In the genomic region with DNA sequence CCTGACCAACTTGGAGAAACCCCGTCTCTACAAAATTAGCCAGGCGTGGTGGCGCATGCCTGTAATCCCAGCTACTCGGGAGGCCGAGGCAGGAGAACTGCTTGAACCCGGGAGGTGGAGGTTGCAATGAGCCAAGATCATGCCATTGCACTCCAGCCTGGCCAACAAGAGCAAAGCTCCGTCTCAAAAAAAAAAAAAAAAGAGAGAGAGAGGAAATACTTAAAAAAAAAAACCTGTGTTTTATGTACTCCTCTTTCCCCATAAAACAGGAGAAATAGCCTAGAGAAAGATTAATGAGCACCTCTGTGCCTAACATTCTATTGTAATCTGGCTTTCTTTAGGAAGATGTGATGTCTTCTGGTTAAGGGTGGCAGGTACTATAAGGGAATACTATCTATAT, we compare ENCODE assay signal across 9 cellular contexts. TPM values are rescaled to one million over a fixed set of nuclear protein-coding genes. Genes with fewer than 3 reads are reported as not detected.
DNase-seq lines count a peak whose midpoint lies in the region; ATAC-seq and TF ChIP-seq lines count a peak whose summit lies in the region.
"Not testable (repeated sequence)": the region's sequence is repeated elsewhere in the genome, so short reads cannot be mapped to it uniquely, and the experiment has no call there.
"Had no signal": no experiment of that assay in that cellular context is flagged by ENCODE, and none has a peak within 500 bp of the region (broad histone marks: within the 10 kb centered on the region; RNA-seq: fewer than 3 reads in every experiment).

No MANE protein-coding gene starts in this region.

- not testable (repeated sequence) for BruUV-seq in mammary epithelial cell (replicated peaks; lab: Mats Ljungman, UMichigan)

- H3K4me3 ChIP-seq in GM08714 (ENCODE audit: low read length) (peak overlapping the region; percentile 88), NB4 (ENCODE audit: low read depth, low read length) (peak overlapping the region; percentile 81), mammary epithelial cell (replicated peaks in 1 of 3; ENCODE audit: insufficient read depth in 1 of 3, low read depth in 2 of 3, low read length in 3 of 3) (peak overlapping the region in 2 of 3 experiments; percentile 84 to 88), foreskin fibroblast (ENCODE audit: low read depth in 1 of 2, low read length in 2 of 2) (peak overlapping the region; percentile 67 to 90), retinal pigment epithelial cell (ENCODE audit: low read length) (peak overlapping the region; percentile 91)
- not testable (repeated sequence) for H3K4me3 ChIP-seq in mucosa of stomach (ENCODE audit: low read length); urinary bladder (ENCODE audit: low read depth, low read length)

- not testable (repeated sequence) for DNase-seq in NB4 (ENCODE audit: low read depth); activated CD8-positive, alpha-beta T cell treated with anti-CD3 and anti-CD28 coated beads for 36 hours; mammary epithelial cell; foreskin fibroblast; retinal pigment epithelial cell (ENCODE audit: low read depth)

- H3K9me3 Mint-ChIP-seq in activated CD8-positive, alpha-beta T cell treated with anti-CD3 and anti-CD28 coated beads for 36 hours, result not testable (repeated sequence)

- H3K9ac ChIP-seq in mammary epithelial cell (ENCODE audit: insufficient read depth, low read length) (peak overlapping the region; percentile 86), mucosa of stomach (ENCODE audit: low read length) (peak overlapping the region; percentile 99)

- peak overlapping the region; percentile 97 for H3K4me3 Mint-ChIP-seq in activated CD8-positive, alpha-beta T cell treated with anti-CD3 and anti-CD28 coated beads for 36 hours

- H3K4me1 Mint-ChIP-seq in activated CD8-positive, alpha-beta T cell treated with anti-CD3 and anti-CD28 coated beads for 36 hours (ENCODE audit: low read depth), result peaks cover 31% of the 10 kb centered on the region

- H3K27me3 ChIP-seq in mammary epithelial cell (ENCODE audit: insufficient read depth, low read length); mucosa of stomach (ENCODE audit: control insufficient read depth, insufficient read depth, low read length): not testable (repeated sequence)

- H3K27ac ChIP-seq in mammary epithelial cell (ENCODE audit: insufficient read depth, low read depth, low read length), result not testable (repeated sequence)
- H3K27ac ChIP-seq in urinary bladder (ENCODE audit: low read depth), result peak overlapping the region; percentile 3

- POLR2A ChIA-PET in activated CD8-positive, alpha-beta T cell treated with anti-CD3 and anti-CD28 coated beads for 36 hours (lab: Charles Lee), result interaction anchor here (1.0 to 3.6 kb wide), 4 partner anchors 9 to 415 kb away, joined by 3 to 30 read pairs (median 8); no protein-coding TSS in a partner anchor

- ATAC-seq in activated CD8-positive, alpha-beta T cell treated with anti-CD3 and anti-CD28 coated beads for 36 hours, result not testable (repeated sequence)

- not testable (repeated sequence) for TF ChIP-seq POLR2A in NB4 (IDR thresholded peaks at IDR 0.05; ENCODE audit: extremely low read depth, insufficient read length)

- not testable (repeated sequence) for H3K9me3 ChIP-seq in mammary epithelial cell (replicated peaks; ENCODE audit: insufficient read depth, low read length); mucosa of stomach (ENCODE audit: control insufficient read depth, low read length)

- peaks cover 16% of the 10 kb centered on the region for H3K36me3 Mint-ChIP-seq in activated CD8-positive, alpha-beta T cell treated with anti-CD3 and anti-CD28 coated beads for 36 hours (ENCODE audit: low read depth)

- not testable (repeated sequence) for H4K20me1 ChIP-seq in mammary epithelial cell (ENCODE audit: insufficient read depth, low read length)

- H3K27ac Mint-ChIP-seq in activated CD8-positive, alpha-beta T cell treated with anti-CD3 and anti-CD28 coated beads for 36 hours, result not testable (repeated sequence)

- WGBS in mammary epithelial cell (ENCODE audit: low coverage, missing lambda C conversion rate), result 81% methylated on average over 6 of the region's 7 CpGs
- WGBS in urinary bladder, result 63% methylated on average over 7 of the region's 7 CpGs

- intact Hi-C loops in activated CD8-positive, alpha-beta T cell treated with anti-CD3 and anti-CD28 coated beads for 36 hours (cut with micrococcal nuclease); mammary epithelial cell (cut with micrococcal nuclease): not testable (repeated sequence)

- H3K4me2 ChIP-seq in mammary epithelial cell (ENCODE audit: insufficient read depth, low read depth, low read length), result peak overlapping the region; percentile 91

- H3K79me2 ChIP-seq in mammary epithelial cell (ENCODE audit: insufficient read depth, low read length), result peaks cover 67% of the 10 kb centered on the region

- not testable (repeated sequence) for H2AFZ ChIP-seq in mammary epithelial cell (ENCODE audit: low read depth, low read length)

- in situ Hi-C loops in mammary epithelial cell (cut with MboI; ENCODE audit: low sequenced_read_pairs in 2 of 2), result not testable (repeated sequence)

- CTCF ChIA-PET in activated CD8-positive, alpha-beta T cell treated with anti-CD3 and anti-CD28 coated beads for 36 hours (lab: Charles Lee), result interaction anchor here (1.2 to 2.6 kb wide), 6 partner anchors 8 to 273 kb away, joined by 3 to 11 read pairs (median 4); a partner anchor contains a TSS
- CTCF ChIA-PET in mammary epithelial cell (lab: Charles Lee; ENCODE audit: low non-redundant PET), result interaction anchor here (0.6 kb wide), 1 partner anchor 98 kb away, joined by 6 read pairs; no protein-coding TSS in a partner anchor

- TF ChIP-seq CTCF in NB4 (IDR thresholded peaks at IDR 0.05; ENCODE audit: low read depth, low read length); activated CD8-positive, alpha-beta T cell treated with anti-CD3 and anti-CD28 coated beads for 36 hours (IDR thresholded peaks at IDR 0.05); mammary epithelial cell (conservative IDR thresholded peaks at IDR 0.05 in 1 of 2, IDR thresholded peaks at IDR 0.05 in 1 of 2; ENCODE audit: extremely low read depth in 1 of 2, insufficient read depth in 1 of 2, low read depth in 1 of 2, low read length in 2 of 2); foreskin fibroblast (IDR thresholded peaks at IDR 0.05; ENCODE audit: low read depth, low read length); retinal pigment epithelial cell (conservative IDR thresholded peaks at IDR 0.05; ENCODE audit: low read depth, low read length): not testable (repeated sequence)

- H3K36me3 ChIP-seq in mammary epithelial cell (ENCODE audit: insufficient read depth, low read length); mucosa of stomach (ENCODE audit: control insufficient read depth, insufficient read depth, low read length); urinary bladder (ENCODE audit: insufficient read depth): not testable (repeated sequence)

- not testable (repeated sequence) for H3K27me3 Mint-ChIP-seq in activated CD8-positive, alpha-beta T cell treated with anti-CD3 and anti-CD28 coated beads for 36 hours

- H3K4me1 ChIP-seq in mammary epithelial cell (ENCODE audit: insufficient read depth, low read length); urinary bladder (ENCODE audit: insufficient read depth): not testable (repeated sequence)
- H3K4me1 ChIP-seq in mucosa of stomach (ENCODE audit: control insufficient read depth, insufficient read depth, low read length), result peaks cover 33% of the 10 kb centered on the region

- dilution Hi-C loops in mammary epithelial cell (cut with HindIII; ENCODE audit: low sequenced_read_pairs), result loop anchor here (5.0 to 10.0 kb wide), 2 partner anchors 46 kb away; no protein-coding TSS in a partner anchor

RNA-seq across cellular contexts. Expression of a gene that starts 1.9 kb away (rescaled TPM):
- total RNA-seq in activated CD8-positive, alpha-beta T cell treated with anti-CD3 and anti-CD28 coated beads for 36 hours, result 10 to 100 TPM; 39.1 to 43.0 TPM
- total RNA-seq in mammary epithelial cell (10 to 100 TPM; 53.2 to 62.4 TPM), urinary bladder (162 TPM)
- polyA plus RNA-seq in mammary epithelial cell (31.4 TPM), urinary bladder (51.5 TPM)
- 29.7 TPM for polyA minus RNA-seq in mammary epithelial cell

RNA-seq across cellular contexts. Expression of a gene that starts 54.5 kb away (rescaled TPM):
- total RNA-seq in activated CD8-positive, alpha-beta T cell treated with anti-CD3 and anti-CD28 coated beads for 36 hours, result not detected
- under 1 TPM in 1 of 2 donors, not detected in 1; 0.17 TPM for total RNA-seq in mammary epithelial cell
- 0.12 TPM for polyA plus RNA-seq in mammary epithelial cell
- not detected for polyA minus RNA-seq in mammary epithelial cell
- total RNA-seq in urinary bladder, result not detected
- polyA plus RNA-seq in urinary bladder, result 0.08 TPM
- total RNA-seq: liver had no signal
- polyA plus RNA-seq: liver had no signal
